In genomic region chr4:75848191-75848760, GRCh38 we compare ENCODE assay signal across 8 cellular contexts. TPM values are rescaled to one million over a fixed set of nuclear protein-coding genes. Genes with fewer than 3 reads are reported as not detected.
DNase-seq lines count a peak whose midpoint lies in the region; ATAC-seq, FAIRE-seq and TF ChIP-seq lines count a peak whose summit lies in the region.
"Not testable (repeated sequence)": the region's sequence is repeated elsewhere in the genome, so short reads cannot be mapped to it uniquely, and the experiment has no call there.

No MANE protein-coding gene starts in this region.

- H3K27ac ChIP-seq in astrocyte (ENCODE audit: low read depth, low read length): peak overlapping the region; percentile 32
- not testable (repeated sequence) for H3K27ac ChIP-seq in cardiac muscle cell

- H3K9me3 Mint-ChIP-seq in astrocyte (ENCODE audit: unreplicated experiment); osteocyte (ENCODE audit: unreplicated experiment): not testable (repeated sequence)

- peaks cover 37% of the 10 kb centered on the region for H3K4me1 ChIP-seq in astrocyte (ENCODE audit: insufficient read depth, low read length)
- not testable (repeated sequence) for H3K4me1 ChIP-seq in cardiac muscle cell (ENCODE audit: low read depth)

- not testable (repeated sequence) for H3K4me3 Mint-ChIP-seq in astrocyte (ENCODE audit: unreplicated experiment); osteocyte (ENCODE audit: unreplicated experiment)

- FAIRE-seq in GM12891 (lab: Jason Lieb, UNC) (peak; percentile 48), astrocyte (lab: Jason Lieb, UNC) (peak; percentile 72)

- H3K36me3 Mint-ChIP-seq in astrocyte (ENCODE audit: low read depth, unreplicated experiment); osteocyte (ENCODE audit: unreplicated experiment): not testable (repeated sequence)

- DNase-seq in ACHN: peak; percentile 82
- peak; percentile 31 for DNase-seq in GM12891 (ENCODE audit: insufficient read length, low spot score)
- peak; percentile 73 for DNase-seq in NCI-H2029 (lab: John Stamatoyannopoulos, UW)
- peak; percentile 81 for DNase-seq in SK-N-DZ (ENCODE audit: low spot score)
- peak; percentile 89 for DNase-seq in astrocyte (ENCODE audit: low read depth)
- peak; percentile 91 to 95 for DNase-seq in cardiac muscle cell (ENCODE audit: low read depth in 1 of 2, low spot score in 1 of 2)
- not testable (repeated sequence) for DNase-seq in osteocyte (ENCODE audit: extremely low spot score, unreplicated experiment)

- H3K27me3 Mint-ChIP-seq in astrocyte (ENCODE audit: low read depth, unreplicated experiment); osteocyte (ENCODE audit: unreplicated experiment): not testable (repeated sequence)

- not testable (repeated sequence) for H3K9me3 ChIP-seq in astrocyte (ENCODE audit: insufficient read depth, low read depth, low read length); cardiac muscle cell (ENCODE audit: low read depth)

- H3K4me3 ChIP-seq in astrocyte (ENCODE audit: insufficient read depth, low read depth, low read length); cardiac muscle cell: not testable (repeated sequence)

- H3K4me1 Mint-ChIP-seq in astrocyte (ENCODE audit: low read depth, unreplicated experiment): peaks cover 30% of the 10 kb centered on the region
- peaks cover 24% of the 10 kb centered on the region for H3K4me1 Mint-ChIP-seq in osteocyte (ENCODE audit: unreplicated experiment)

- TF ChIP-seq CTCF in astrocyte (IDR thresholded peaks at IDR 0.05; ENCODE audit: insufficient read depth, low read depth, low read length): peak; percentile 63
- peak; percentile 58 for TF ChIP-seq CTCF in cardiac muscle cell (IDR thresholded peaks at IDR 0.05; ENCODE audit: low read depth, low read length)
- TF ChIP-seq CTCF in osteocyte (IDR thresholded peaks at IDR 0.05): peak; percentile 75

- H3K27ac Mint-ChIP-seq in astrocyte (ENCODE audit: unreplicated experiment) (peak overlapping the region; percentile 21), osteocyte (ENCODE audit: unreplicated experiment) (peak overlapping the region; percentile 34)

- TF ChIP-seq POLR2A in GM12891 (IDR thresholded peaks at IDR 0.05; ENCODE audit: low read depth, low read length): not testable (repeated sequence)

- in situ Hi-C loops in ACHN (cut with HindIII; ENCODE audit: low pct_ligation_motif_present, low pct_unique_long_range_greater_than_20kb, low sequenced_read_pairs): not testable (repeated sequence)

- H3K27me3 ChIP-seq in astrocyte (ENCODE audit: insufficient read depth, low read length); cardiac muscle cell: not testable (repeated sequence)

- ATAC-seq in HG03095 (IDR thresholded peaks at IDR 0.05; ENCODE audit: unreplicated experiment): peak; percentile 61

- H3K36me3 ChIP-seq in astrocyte (ENCODE audit: insufficient read depth, low read length); cardiac muscle cell: not testable (repeated sequence)

- H3K79me2 ChIP-seq in astrocyte (ENCODE audit: insufficient read depth, low read length): not testable (repeated sequence)

- H3K9ac ChIP-seq in astrocyte (ENCODE audit: low read length): peak overlapping the region; percentile 3

- H2AFZ ChIP-seq in astrocyte (ENCODE audit: low read depth, low read length): not testable (repeated sequence)

- not testable (repeated sequence) for H4K20me1 ChIP-seq in astrocyte (ENCODE audit: insufficient read depth, low read length)

- H3K4me2 ChIP-seq in astrocyte (ENCODE audit: low read length): peak overlapping the region; percentile 64

RNA-seq across cellular contexts. Expression of gene PPEF2, which starts 54.0 kb away (rescaled TPM):
- polyA plus RNA-seq in GM12891 (2012; ENCODE audit: low read depth, missing spikeins): not detected
- polyA plus RNA-seq in SK-N-DZ (2014; cell fraction: cytosol; rRNA removed): not detected in 2 replicates
- not detected in 2 replicates for polyA plus RNA-seq in SK-N-DZ (2014; cell fraction: nucleus; rRNA removed)
- total RNA-seq in astrocyte (not detected in 2 replicates), cardiac muscle cell (not detected in 2 replicates), osteocyte (not detected in 2 replicates)
- not detected in 2 replicates for polyA plus RNA-seq in cardiac muscle cell
